In the genomic region with DNA sequence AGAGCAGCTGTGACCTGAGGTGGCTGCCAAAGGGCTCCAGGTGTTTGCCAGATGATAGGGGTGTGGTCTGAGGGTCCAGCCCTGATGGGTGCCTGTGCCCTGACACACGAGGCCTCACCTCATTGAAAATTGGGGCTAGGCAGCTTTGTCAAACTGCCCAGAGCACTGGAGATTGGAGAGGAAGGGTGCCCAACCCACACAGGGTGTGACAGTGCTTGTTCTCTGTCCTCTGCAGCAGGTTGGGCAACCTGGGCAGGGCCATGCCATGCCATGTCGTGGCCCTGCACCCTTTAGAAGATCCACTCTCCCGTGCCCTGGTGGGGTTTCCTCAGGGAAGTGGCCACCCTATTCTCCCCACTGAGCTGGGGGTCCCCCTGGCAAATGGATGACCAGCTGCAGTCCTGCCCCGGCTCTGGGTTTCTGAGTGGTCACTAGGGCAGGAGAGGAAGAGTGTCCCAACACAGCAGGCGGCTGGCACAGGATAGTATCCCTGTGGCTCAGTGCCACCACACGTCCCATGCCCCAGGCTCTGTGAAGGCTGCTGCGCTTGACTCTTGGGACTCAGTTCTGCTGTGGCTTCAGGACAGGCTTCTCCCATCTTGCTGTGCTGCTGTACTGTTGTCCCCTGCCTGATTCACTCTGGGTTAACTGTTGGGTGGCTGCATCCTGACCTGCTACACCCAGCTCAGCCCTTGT, we compare ENCODE assay signal across 21 cellular contexts.
DNase-seq lines count a peak whose midpoint lies in the region; ATAC-seq, FAIRE-seq and TF ChIP-seq lines count a peak whose summit lies in the region.
"Had no signal": no experiment of that assay in that cellular context is flagged by ENCODE, and none has a peak within 500 bp of the region (broad histone marks: within the 10 kb centered on the region; RNA-seq: fewer than 3 reads in every experiment).

No MANE protein-coding gene starts in this region.

- H3K4me1 ChIP-seq in Caco-2 (peaks cover 69% of the 10 kb centered on the region), esophagus squamous epithelium (peaks cover 56 to 95% (median 60%) of the 10 kb centered on the region in 3 donors), small intestine (ENCODE audit: control insufficient read depth in 2 of 2, insufficient read depth in 1 of 2, low read depth in 1 of 2, low read length in 1 of 2) (peaks cover 3 to 21% of the 10 kb centered on the region in 2 donors), neural progenitor cell (peaks cover 14% of the 10 kb centered on the region)
- H3K4me1 ChIP-seq: body of pancreas, tibial nerve had no signal

- WGBS in esophagus squamous epithelium, 2 donors = 59 to 80% methylated on average over 1 to 3 of the region's 7 CpGs
- WGBS in small intestine, 3 donors = 45 to 71% (median 56%) methylated on average over 7 of the region's 7 CpGs

- no peak overlapping the region for H3K9ac ChIP-seq in neural progenitor cell

- H3K4me3 Mint-ChIP-seq in Caco-2 (ENCODE audit: unreplicated experiment) (peak overlapping the region; percentile 39), neural progenitor cell (no peak overlapping the region)
- H3K4me3 Mint-ChIP-seq in activated CD8-positive, alpha-beta T cell treated with anti-CD3 and anti-CD28 coated beads, Interleukin-2, amount 10 ng/mL, durations not matched to agents 7 days and 5 days = no peak overlapping the region
- H3K4me3 Mint-ChIP-seq: activated naive CD4-positive, alpha-beta T cell treated with anti-CD3 and anti-CD28 coated beads for 36 hours; natural killer cell treated with Interleukin-12 subunit alpha and Interleukin-12 subunit beta and Interleukin-15 and Interleukin-18, amount 100 ng/mL, for 72 hours; stimulated activated effector memory CD8-positive, alpha-beta T cell treated with anti-CD3 and anti-CD28 coated beads, Interleukin-12 subunit alpha, Interleukin-12 subunit beta, amount 100 ng/mL, for 72 hours had no signal

- no peak overlapping the region for H3K4me2 ChIP-seq in neural progenitor cell

- H3K27ac Mint-ChIP-seq in Caco-2 (ENCODE audit: unreplicated experiment) (peak overlapping the region; percentile 91), neural progenitor cell (no peak overlapping the region)
- H3K27ac Mint-ChIP-seq in activated CD8-positive, alpha-beta T cell treated with anti-CD3 and anti-CD28 coated beads, Interleukin-2, amount 10 ng/mL, durations not matched to agents 7 days and 5 days = no peak overlapping the region
- H3K27ac Mint-ChIP-seq: activated naive CD4-positive, alpha-beta T cell treated with anti-CD3 and anti-CD28 coated beads for 36 hours; natural killer cell treated with Interleukin-12 subunit alpha and Interleukin-12 subunit beta and Interleukin-15 and Interleukin-18, amount 100 ng/mL, for 72 hours; stimulated activated effector memory CD8-positive, alpha-beta T cell treated with anti-CD3 and anti-CD28 coated beads, Interleukin-12 subunit alpha, Interleukin-12 subunit beta, amount 100 ng/mL, for 72 hours had no signal

- TSS peak; percentile 81 for BruUV-seq in Caco-2 (replicated peaks; lab: Mats Ljungman, UMichigan)

- H3K27me3 Mint-ChIP-seq in Caco-2 (ENCODE audit: insufficient read depth, unreplicated experiment) (no peaks in the 10 kb centered on the region), neural progenitor cell (ENCODE audit: insufficient read depth, low read depth) (peaks cover 2% of the 10 kb centered on the region)
- peaks cover 9% of the 10 kb centered on the region for H3K27me3 Mint-ChIP-seq in activated CD8-positive, alpha-beta T cell treated with anti-CD3 and anti-CD28 coated beads, Interleukin-2, amount 10 ng/mL, durations not matched to agents 7 days and 5 days (ENCODE audit: low read depth)

- FAIRE-seq in small intestine (lab: Jason Lieb, UNC) = no peak
- FAIRE-seq: GM12878 had no signal

- TF ChIP-seq CTCF in Caco-2 (IDR thresholded peaks at IDR 0.05; ENCODE audit: insufficient read depth in 1 of 2, low read depth in 1 of 2, low read length in 1 of 2, severe bottlenecking in 1 of 2, unreplicated experiment in 1 of 2) (no peak), RWPE1 (conservative IDR thresholded peaks at IDR 0.05; ENCODE audit: low read depth) (no peak), esophagus squamous epithelium (IDR thresholded peaks at IDR 0.05) (no peak), neural progenitor cell (IDR thresholded peaks at IDR 0.05) (no peak)

- no peak overlapping the region for H2AFZ ChIP-seq in neural progenitor cell (replicated peaks)

- H3K36me3 ChIP-seq in Caco-2 (ENCODE audit: control insufficient read depth, insufficient read depth, low read length) = no peaks in the 10 kb centered on the region
- H3K36me3 ChIP-seq in esophagus squamous epithelium = no peaks in the 10 kb centered on the region
- H3K36me3 ChIP-seq in small intestine (ENCODE audit: control insufficient read depth in 2 of 2, insufficient read depth in 2 of 2, low read length in 2 of 2) = no peaks in the 10 kb centered on the region
- H3K36me3 ChIP-seq in neural progenitor cell = no peaks in the 10 kb centered on the region
- H3K36me3 ChIP-seq: tibial nerve had no signal

- H3K9me3 ChIP-seq in Caco-2 (no peaks in the 10 kb centered on the region), esophagus squamous epithelium (no peaks in the 10 kb centered on the region), small intestine (ENCODE audit: control insufficient read depth, low read depth) (no peaks in the 10 kb centered on the region), neural progenitor cell (ENCODE audit: low read depth) (no peaks in the 10 kb centered on the region)
- H3K9me3 ChIP-seq: body of pancreas, tibial nerve had no signal

- intact Hi-C loops in Caco-2 (cut with micrococcal nuclease; ENCODE audit: unreplicated experiment) (loop anchor here (1.0 to 10.0 kb wide), 5 partner anchors 25 to 170 kb away; partner anchors contain the start of gene PITX1), esophagus squamous epithelium (cut with DNase I) (loop anchor here (10.0 kb wide), 1 partner anchor 100 kb away; the partner anchor contains the start of gene PITX1)

- POLR2A ChIA-PET in Caco-2 (lab: Charles Lee) (no interaction called here), RWPE1 (lab: Yijun Ruan, JAX; ENCODE audit: low non-redundant PET) (no interaction called here)
- POLR2A ChIA-PET in activated CD8-positive, alpha-beta T cell treated with anti-CD3 and anti-CD28 coated beads, Interleukin-2, amount 10 ng/mL, durations not matched to agents 7 days and 5 days (lab: Charles Lee) = no interaction called here

- H3K27ac ChIP-seq in RWPE1 (peak overlapping the region; percentile 83), esophagus squamous epithelium (peak overlapping the region; percentile 84 to 96 (median 93)), small intestine (ENCODE audit: low read depth in 1 of 2, low read length in 1 of 2) (peak overlapping the region; percentile 28 to 73), neural progenitor cell (no peak overlapping the region)
- H3K27ac ChIP-seq: body of pancreas, tibial nerve had no signal

- H3K4me3 ChIP-seq in Caco-2 (ENCODE audit: low read depth, low read length) (no peak overlapping the region), esophagus squamous epithelium (no peak overlapping the region), small intestine (ENCODE audit: low read depth in 1 of 2, low read length in 2 of 2) (no peak overlapping the region), neural progenitor cell (no peak overlapping the region)
- H3K4me3 ChIP-seq: body of pancreas, GM12878, tibial nerve had no signal

- H3K4me1 Mint-ChIP-seq in Caco-2 (ENCODE audit: low read depth, unreplicated experiment) (peaks cover 72% of the 10 kb centered on the region), neural progenitor cell (peaks cover 5% of the 10 kb centered on the region)
- no peaks in the 10 kb centered on the region for H3K4me1 Mint-ChIP-seq in activated CD8-positive, alpha-beta T cell treated with anti-CD3 and anti-CD28 coated beads, Interleukin-2, amount 10 ng/mL, durations not matched to agents 7 days and 5 days (ENCODE audit: low read depth)
- H3K4me1 Mint-ChIP-seq: stimulated activated effector memory CD8-positive, alpha-beta T cell treated with anti-CD3 and anti-CD28 coated beads, Interleukin-12 subunit alpha, Interleukin-12 subunit beta, amount 100 ng/mL, for 72 hours had no signal

- H3K27me3 ChIP-seq in Caco-2 (replicated peaks; ENCODE audit: control insufficient read depth, insufficient read depth, low read length) (no peaks in the 10 kb centered on the region), esophagus squamous epithelium (no peaks in the 10 kb centered on the region), small intestine (ENCODE audit: control insufficient read depth in 2 of 2, insufficient read depth in 2 of 2, low read length in 2 of 2) (no peaks in the 10 kb centered on the region), neural progenitor cell (peaks cover 5% of the 10 kb centered on the region)
- H3K27me3 ChIP-seq: body of pancreas, tibial nerve had no signal

- no peaks in the 10 kb centered on the region for H3K9me3 Mint-ChIP-seq in Caco-2 (ENCODE audit: unreplicated experiment)
- H3K9me3 Mint-ChIP-seq in activated CD8-positive, alpha-beta T cell treated with anti-CD3 and anti-CD28 coated beads, Interleukin-2, amount 10 ng/mL, durations not matched to agents 7 days and 5 days (ENCODE audit: insufficient read depth) = no peaks in the 10 kb centered on the region
- no peaks in the 10 kb centered on the region for H3K9me3 Mint-ChIP-seq in neural progenitor cell
- H3K9me3 Mint-ChIP-seq: activated naive CD4-positive, alpha-beta T cell treated with anti-CD3 and anti-CD28 coated beads for 36 hours; natural killer cell treated with Interleukin-12 subunit alpha and Interleukin-12 subunit beta and Interleukin-15 and Interleukin-18, amount 100 ng/mL, for 72 hours; stimulated activated effector memory CD8-positive, alpha-beta T cell treated with anti-CD3 and anti-CD28 coated beads, Interleukin-12 subunit alpha, Interleukin-12 subunit beta, amount 100 ng/mL, for 72 hours had no signal

- no peak for ATAC-seq in activated CD8-positive, alpha-beta T cell treated with anti-CD3 and anti-CD28 coated beads, Interleukin-2, amount 10 ng/mL, durations not matched to agents 7 days and 5 days
- ATAC-seq: GM12878; Panc1; stimulated activated effector memory CD8-positive, alpha-beta T cell treated with anti-CD3 and anti-CD28 coated beads, Interleukin-12 subunit alpha, Interleukin-12 subunit beta, amount 100 ng/mL, for 72 hours had no signal

- H3K79me2 ChIP-seq in neural progenitor cell (ENCODE audit: low read depth) = no peaks in the 10 kb centered on the region

- no peaks in the 10 kb centered on the region for H3F3A ChIP-seq in neural progenitor cell (ENCODE audit: low read depth)

- CTCF ChIA-PET in Caco-2 (lab: Charles Lee) (interaction anchor here (0.9 kb wide), 1 partner anchor 52 kb away, joined by 4 read pairs; no protein-coding TSS in a partner anchor), RWPE1 (lab: Yijun Ruan, JAX) (no interaction called here)
- CTCF ChIA-PET in activated CD8-positive, alpha-beta T cell treated with anti-CD3 and anti-CD28 coated beads, Interleukin-2, amount 10 ng/mL, durations not matched to agents 7 days and 5 days (lab: Charles Lee) = no interaction called here

- H3K36me3 Mint-ChIP-seq in Caco-2 (ENCODE audit: insufficient read depth, unreplicated experiment) (peaks cover 8% of the 10 kb centered on the region), neural progenitor cell (no peaks in the 10 kb centered on the region)
- H3K36me3 Mint-ChIP-seq in activated CD8-positive, alpha-beta T cell treated with anti-CD3 and anti-CD28 coated beads, Interleukin-2, amount 10 ng/mL, durations not matched to agents 7 days and 5 days (ENCODE audit: low read depth) = no peaks in the 10 kb centered on the region
- H3K36me3 Mint-ChIP-seq: natural killer cell treated with Interleukin-12 subunit alpha and Interleukin-12 subunit beta and Interleukin-15 and Interleukin-18, amount 100 ng/mL, for 72 hours; stimulated activated effector memory CD8-positive, alpha-beta T cell treated with anti-CD3 and anti-CD28 coated beads, Interleukin-12 subunit alpha, Interleukin-12 subunit beta, amount 100 ng/mL, for 72 hours had no signal

- DNase-seq in Caco-2 (no peak), RWPE1 (ENCODE audit: low spot score) (no peak), esophagus squamous epithelium (lab: John Stamatoyannopoulos, UW) (no peak), small intestine (peak; percentile 77), T1000 (lab: John Stamatoyannopoulos, UW) (no peak), neural progenitor cell (ENCODE audit: low spot score) (no peak)
- DNase-seq in activated CD8-positive, alpha-beta T cell treated with anti-CD3 and anti-CD28 coated beads, Interleukin-2, amount 10 ng/mL, durations not matched to agents 7 days and 5 days = no peak
- DNase-seq: activated CD4-positive, alpha-beta T cell treated with anti-CD3 and anti-CD28 coated beads, Interleukin-2, amount 50 U/mL, for 48 hours; activated naive CD4-positive, alpha-beta T cell treated with anti-CD3 and anti-CD28 coated beads for 36 hours; body of pancreas; H7; islet precursor cell; NCI-H1417 treated with DMSO at 0.1 percent for 48 hours; NCI-H226; NCI-H526 treated with DMSO at 0.1 percent for 48 hours; T-helper 2 cell had no signal

- no peak for TF ChIP-seq POLR2A in esophagus squamous epithelium (IDR thresholded peaks at IDR 0.05)

- no peaks in the 10 kb centered on the region for H4K20me1 ChIP-seq in neural progenitor cell (ENCODE audit: low read depth)
